In the genomic region with DNA sequence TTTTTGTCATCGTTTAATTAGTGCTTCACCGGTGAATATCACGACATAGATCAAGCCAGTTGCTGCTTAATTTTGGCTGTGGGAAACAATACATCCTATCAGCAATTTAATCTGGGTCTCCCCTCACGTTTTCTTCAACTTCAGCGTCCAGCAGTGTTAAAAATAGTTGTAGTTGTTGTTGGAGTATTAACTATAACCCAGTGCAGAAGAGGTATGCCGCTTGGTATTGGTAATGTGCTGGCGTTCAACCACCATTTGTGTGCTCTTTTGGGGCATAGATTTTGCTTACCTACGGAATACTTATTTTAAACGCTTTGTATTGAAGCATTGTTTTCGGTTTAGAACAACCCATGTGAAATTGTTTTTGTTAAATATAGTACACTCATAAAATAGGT, we compare ENCODE assay signal across 7 cellular contexts. TPM values are rescaled to one million over a fixed set of nuclear protein-coding genes. Genes with fewer than 3 reads are reported as not detected.
DNase-seq lines count a peak whose midpoint lies in the region; FAIRE-seq and TF ChIP-seq lines count a peak whose summit lies in the region.

No MANE protein-coding gene starts in this region.

- H3K36me3 ChIP-seq in PC-9 (ENCODE audit: low read depth): no peaks in the 10 kb centered on the region
- H3K36me3 ChIP-seq in osteoblast (ENCODE audit: insufficient read depth, low read length): no peaks in the 10 kb centered on the region

- CTCF ChIA-PET in PC-9 (lab: Charles Lee): interaction anchor here (0.6 kb wide), 1 partner anchor 202 kb away, joined by 22 read pairs; no protein-coding TSS in a partner anchor

- H4K20me1 ChIP-seq in PC-9 (ENCODE audit: insufficient read depth) (no peaks in the 10 kb centered on the region; the same call in 1 of the 2 replicates), osteoblast (ENCODE audit: insufficient read depth, low read length) (peaks cover 35% of the 10 kb centered on the region)

- H3K27ac ChIP-seq in PC-9 (0 out of 2 replicates have a peak overlapping the region, but pooled peaks have one; percentile 0), osteoblast (ENCODE audit: low read depth, low read length) (peak overlapping the region; percentile 5)

- POLR2A ChIA-PET in PC-9 (lab: Charles Lee; ENCODE audit: unreplicated experiment): interaction anchor here (0.6 kb wide), 1 partner anchor 175 kb away, joined by 6 read pairs; the partner anchor contains the start of genes MBD5 and ORC4

- DNase-seq in PC-9 (no peak), epithelial cell of esophagus (ENCODE audit: low read depth) (peak; percentile 33), osteoblast (ENCODE audit: insufficient read length, low spot score, missing footprints) (no peak), GM19239 (ENCODE audit: insufficient read length, low spot score) (no peak), NCI-H1436 treated with DMSO at 0.1 percent for 48 hours (lab: John Stamatoyannopoulos, UW) (no peak), putamen (ENCODE audit: low spot score) (no peak)

- H3K9me3 ChIP-seq in PC-9 (ENCODE audit: insufficient read depth, low read depth) (no peaks in the 10 kb centered on the region), osteoblast (ENCODE audit: low read depth, low read length) (no peaks in the 10 kb centered on the region)

- TF ChIP-seq CTCF in GM12875 (IDR thresholded peaks at IDR 0.05; ENCODE audit: borderline replicate concordance, insufficient read depth, low read depth, low read length): no peak
- TF ChIP-seq CTCF in PC-9 (conservative IDR thresholded peaks at IDR 0.05): no peak
- TF ChIP-seq CTCF in epithelial cell of esophagus (IDR thresholded peaks at IDR 0.05; ENCODE audit: insufficient read depth, low read depth, low read length, missing control alignments): no peak
- TF ChIP-seq CTCF in osteoblast (IDR thresholded peaks at IDR 0.05; ENCODE audit: extremely low read depth, low read depth, low read length): no peak

- no peaks in the 10 kb centered on the region for H3K9me2 ChIP-seq in PC-9 (ENCODE audit: insufficient read depth)

- peak overlapping the region; percentile 90 for H3K4me2 ChIP-seq in PC-9
- H3K4me2 ChIP-seq in osteoblast (ENCODE audit: insufficient read depth, low read length): peak overlapping the region; percentile 89

- FAIRE-seq in GM19239 (lab: Jason Lieb, UNC): no peak

- H2AFZ ChIP-seq in PC-9 (peak overlapping the region; percentile 75), osteoblast (ENCODE audit: low read length) (peak overlapping the region; percentile 69)

- H3K79me2 ChIP-seq in PC-9 (ENCODE audit: low read depth) (peaks cover 61% of the 10 kb centered on the region), osteoblast (ENCODE audit: insufficient read depth, low read length) (peaks cover 51% of the 10 kb centered on the region)

- H3K4me1 ChIP-seq in PC-9 (replicated peaks; ENCODE audit: insufficient read depth): peaks cover 37% of the 10 kb centered on the region
- H3K4me1 ChIP-seq in osteoblast (ENCODE audit: insufficient read depth, low read length): peaks cover 13% of the 10 kb centered on the region

- 0 out of 2 replicates have a peak, but pooled peaks cover 8% of the 10 kb centered on the region for H3F3A ChIP-seq in PC-9 (ENCODE audit: insufficient read depth, low read depth)

- H3K27me3 ChIP-seq in PC-9 (ENCODE audit: insufficient read depth, low read depth) (no peaks in the 10 kb centered on the region), osteoblast (ENCODE audit: insufficient read depth, low read length) (peaks cover 9% of the 10 kb centered on the region)

- H3K4me3 ChIP-seq in GM12875 (ENCODE audit: low read depth, low read length): peak overlapping the region; percentile 64
- H3K4me3 ChIP-seq in PC-9: peak overlapping the region; percentile 61
- H3K4me3 ChIP-seq in epithelial cell of esophagus (ENCODE audit: low read length): peak overlapping the region; percentile 84
- H3K4me3 ChIP-seq in osteoblast (ENCODE audit: insufficient read depth, low read length): peak overlapping the region; percentile 87

- BruUV-seq in PC-9 (replicated peaks; lab: Mats Ljungman, UMichigan): no TSS peak

- intact Hi-C loops in PC-9 (cut with micrococcal nuclease; ENCODE audit: unreplicated experiment): no loop called here

RNA-seq across cellular contexts. Expression of gene ACVR2A, which starts 0.8 kb away (rescaled TPM):
- total RNA-seq in PC-9 (2021): 10.2 and 10.3 TPM in 2 replicates
- 36.8 and 39.4 TPM in 2 replicates for total RNA-seq in osteoblast
